23 cellular contexts compared by ENCODE assay signal in genomic region chr11:83009999-83010398, GRCh38.
"Had no signal": no experiment of that assay in that cellular context is flagged by ENCODE, and none has a peak within 500 bp of the region (broad histone marks: within the 10 kb centered on the region; RNA-seq: fewer than 3 reads in every experiment).

No MANE protein-coding gene starts in this region.

- H3K9me3 Mint-ChIP-seq: activated naive CD4-positive, alpha-beta T cell treated with anti-CD3 and anti-CD28 coated beads, Interleukin-2, amount 50 U/mL, for 24 hours; natural killer cell; T-helper 2 cell treated with Interferon-gamma antibody and Interleukin-4, amounts not matched to agents 5 μg/mL and 100 μg/mL, for 36 hours had no signal

- H3K27me3 Mint-ChIP-seq: activated naive CD4-positive, alpha-beta T cell treated with anti-CD3 and anti-CD28 coated beads, Interleukin-2, amount 50 U/mL, for 24 hours; central memory CD8-positive, alpha-beta T cell; stimulated activated naive CD8-positive, alpha-beta T cell treated with anti-CD3 and anti-CD28 coated beads, Interleukin-15, amount 100 ng/mL, for 72 hours; T-cell had no signal

- ATAC-seq: activated CD8-positive, alpha-beta T cell treated with anti-CD3 and anti-CD28 coated beads, Interleukin-2, amount 10 ng/mL, durations not matched to agents 7 days and 5 days; heart right ventricle; left lobe of liver; natural killer cell; right cardiac atrium; stimulated activated naive CD8-positive, alpha-beta T cell treated with anti-CD3 and anti-CD28 coated beads, Interleukin-15, amount 100 ng/mL, for 72 hours; T-cell had no signal

- H3K4me3 Mint-ChIP-seq: activated CD8-positive, alpha-beta T cell treated with anti-CD3 and anti-CD28 coated beads, Interleukin-2, amount 10 ng/mL, durations not matched to agents 7 days and 5 days; activated naive CD4-positive, alpha-beta T cell treated with anti-CD3 and anti-CD28 coated beads, Interleukin-2, amount 50 U/mL, for 24 hours; central memory CD8-positive, alpha-beta T cell; mesothelial cell of epicardium; natural killer cell; stimulated activated naive CD8-positive, alpha-beta T cell treated with anti-CD3 and anti-CD28 coated beads, Interleukin-15, amount 100 ng/mL, for 72 hours; T-cell; T-helper 2 cell treated with Interferon-gamma antibody and Interleukin-4, amounts not matched to agents 5 μg/mL and 100 μg/mL, for 36 hours had no signal

- H3K36me3 Mint-ChIP-seq: mesothelial cell of epicardium, natural killer cell had no signal

- H3K27ac Mint-ChIP-seq: activated CD8-positive, alpha-beta T cell treated with anti-CD3 and anti-CD28 coated beads, Interleukin-2, amount 10 ng/mL, durations not matched to agents 7 days and 5 days; activated naive CD4-positive, alpha-beta T cell treated with anti-CD3 and anti-CD28 coated beads, Interleukin-2, amount 50 U/mL, for 24 hours; mesothelial cell of epicardium; natural killer cell; T-cell; T-helper 2 cell treated with Interferon-gamma antibody and Interleukin-4, amounts not matched to agents 5 μg/mL and 100 μg/mL, for 36 hours had no signal

- DNase-seq: activated CD4-positive, alpha-beta T cell treated with anti-CD3 and anti-CD28 coated beads for 1 hour; activated CD4-positive, alpha-beta T cell treated with anti-CD3 and anti-CD28 coated beads, Interleukin-2, amount 50 U/mL, for 1 hour; activated CD8-positive, alpha-beta T cell treated with anti-CD3 and anti-CD28 coated beads, Interleukin-2, amount 10 ng/mL, durations not matched to agents 7 days and 5 days; activated gamma-delta T cell treated with Interleukin-2 at 50 U/mL for 16 hours; adrenal gland; cortex of kidney; heart right ventricle; natural killer cell; ovary; right cardiac atrium; stimulated activated CD4-positive, alpha-beta T cell treated with anti-CD3 and anti-CD28 coated beads, Interleukin-12 subunit alpha, Interleukin-12 subunit beta, amount 100 ng/mL, for 4 hours; stimulated activated CD4-positive, alpha-beta T cell treated with anti-CD3 and anti-CD28 coated beads, Interleukin-4, amount 100 ng/mL, for 4 hours; stimulated activated naive CD8-positive, alpha-beta T cell treated with anti-CD3 and anti-CD28 coated beads, Interleukin-15, amount 100 ng/mL, for 72 hours; T-cell; transverse colon had no signal

- H3K27ac ChIP-seq: epithelial cell of prostate, ovary, suprapubic skin, transverse colon, vagina had no signal
